In the genomic region with DNA sequence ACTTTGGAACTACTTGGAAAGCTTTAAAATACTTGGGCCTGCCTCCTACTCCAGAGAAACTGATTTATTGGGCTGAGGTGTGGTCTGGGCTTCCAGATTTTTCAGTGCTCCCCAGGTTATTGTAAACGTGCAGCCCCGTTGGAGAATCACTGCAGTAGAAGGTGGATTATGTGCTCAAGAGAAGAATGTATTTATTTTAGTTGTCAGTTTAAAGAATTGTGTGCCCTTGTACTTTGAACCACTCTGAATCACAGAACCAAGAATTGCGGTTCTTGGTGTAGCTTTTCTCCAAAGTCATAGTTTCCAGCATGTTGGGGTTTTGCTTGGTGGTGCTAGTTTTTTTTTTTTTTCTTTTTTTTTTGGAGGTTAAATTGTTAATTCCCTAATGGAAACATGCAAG, we compare ENCODE assay signal across 7 cellular contexts. TPM values are rescaled to one million over a fixed set of nuclear protein-coding genes. Genes with fewer than 3 reads are reported as not detected.
DNase-seq lines count a peak whose midpoint lies in the region; ATAC-seq and TF ChIP-seq lines count a peak whose summit lies in the region.

No MANE protein-coding gene starts in this region.

- CTCF ChIA-PET in HEK293 (lab: Yijun Ruan, JAX): interaction anchor here (0.6 to 1.0 kb wide), 3 partner anchors 84 to 450 kb away, joined by 3 to 7 read pairs (median 4); no protein-coding TSS in a partner anchor
- CTCF ChIA-PET in activated CD4-positive, alpha-beta memory T cell treated with anti-CD3 and anti-CD28 coated beads, Interleukin-2, amount 10 ng/mL, durations not matched to agents 7 days and 5 days (lab: Charles Lee): interaction anchor here (0.6 to 3.8 kb wide), 3 partner anchors 13 to 135 kb away, joined by 3 to 27 read pairs (median 3); a partner anchor contains a TSS

- H3K27ac ChIP-seq in HEK293 (ENCODE audit: extremely low read depth, low read depth, low read length): no peak overlapping the region

- H3K27me3 Mint-ChIP-seq in activated CD4-positive, alpha-beta memory T cell treated with anti-CD3 and anti-CD28 coated beads, Interleukin-2, amount 10 ng/mL, durations not matched to agents 7 days and 5 days: no peaks in the 10 kb centered on the region
- H3K27me3 Mint-ChIP-seq in stimulated activated memory B cell treated with anti-CD40 and anti-IgM and Interleukin-4, amounts not matched to agents 10 μg/mL and 1 μg/mL and 100 μg/mL, for 72 hours: no peaks in the 10 kb centered on the region

- peaks cover 15% of the 10 kb centered on the region for H3K9me3 Mint-ChIP-seq in activated CD4-positive, alpha-beta memory T cell treated with anti-CD3 and anti-CD28 coated beads, Interleukin-2, amount 10 ng/mL, durations not matched to agents 7 days and 5 days
- peaks cover 7% of the 10 kb centered on the region for H3K9me3 Mint-ChIP-seq in stimulated activated memory B cell treated with anti-CD40 and anti-IgM and Interleukin-4, amounts not matched to agents 10 μg/mL and 1 μg/mL and 100 μg/mL, for 72 hours

- H3K36me3 ChIP-seq in HEK293 (ENCODE audit: control insufficient read depth in 2 of 2, insufficient read depth in 1 of 2, low read length in 2 of 2) (peaks cover 7 to 43% of the 10 kb centered on the region in 2 experiments; a peak in 2 of 3 replicates), iPS-15b (ENCODE audit: control insufficient read depth, insufficient read depth, low read length) (peaks cover 10% of the 10 kb centered on the region)

- no peak for ATAC-seq in stimulated activated memory B cell treated with anti-CD40 and anti-IgM and Interleukin-4, amounts not matched to agents 10 μg/mL and 1 μg/mL and 100 μg/mL, for 72 hours
- ATAC-seq in HG03457 (IDR thresholded peaks at IDR 0.05; ENCODE audit: unreplicated experiment): no peak

- no peak for TF ChIP-seq POLR2A in erythroblast (IDR thresholded peaks at IDR 0.05; ENCODE audit: low read length)

- no peak for TF ChIP-seq CTCF in HEK293 (tag by site-specific recombination; IDR thresholded peaks at IDR 0.05)

- H3K4me3 ChIP-seq in HEK293 (ENCODE audit: low read depth, low read length) (peak overlapping the region; percentile 81), iPS-15b (ENCODE audit: low read depth, low read length) (peak overlapping the region; percentile 86)

- H3K36me3 Mint-ChIP-seq in activated CD4-positive, alpha-beta memory T cell treated with anti-CD3 and anti-CD28 coated beads, Interleukin-2, amount 10 ng/mL, durations not matched to agents 7 days and 5 days (ENCODE audit: low read depth): peaks cover 70% of the 10 kb centered on the region
- peaks cover 63% of the 10 kb centered on the region for H3K36me3 Mint-ChIP-seq in stimulated activated memory B cell treated with anti-CD40 and anti-IgM and Interleukin-4, amounts not matched to agents 10 μg/mL and 1 μg/mL and 100 μg/mL, for 72 hours

- H3K4me1 ChIP-seq in HEK293 (ENCODE audit: control insufficient read depth, insufficient read depth, low read length) (no peaks in the 10 kb centered on the region), iPS-15b (ENCODE audit: control insufficient read depth, insufficient read depth, low read length) (peaks cover 9% of the 10 kb centered on the region)

- H3K4me1 Mint-ChIP-seq in activated CD4-positive, alpha-beta memory T cell treated with anti-CD3 and anti-CD28 coated beads, Interleukin-2, amount 10 ng/mL, durations not matched to agents 7 days and 5 days: peaks cover 65% of the 10 kb centered on the region
- H3K4me1 Mint-ChIP-seq in stimulated activated memory B cell treated with anti-CD40 and anti-IgM and Interleukin-4, amounts not matched to agents 10 μg/mL and 1 μg/mL and 100 μg/mL, for 72 hours: peaks cover 63% of the 10 kb centered on the region

- peak overlapping the region; percentile 71 for H3K9ac ChIP-seq in iPS-15b (ENCODE audit: low read depth, low read length)

- peak overlapping the region; percentile 98 for H3K4me3 Mint-ChIP-seq in activated CD4-positive, alpha-beta memory T cell treated with anti-CD3 and anti-CD28 coated beads, Interleukin-2, amount 10 ng/mL, durations not matched to agents 7 days and 5 days
- H3K4me3 Mint-ChIP-seq in stimulated activated memory B cell treated with anti-CD40 and anti-IgM and Interleukin-4, amounts not matched to agents 10 μg/mL and 1 μg/mL and 100 μg/mL, for 72 hours: peak overlapping the region; percentile 97

- no peaks in the 10 kb centered on the region for H3K9me3 ChIP-seq in HEK293 (ENCODE audit: control insufficient read depth, insufficient read depth, low read depth, low read length)
- H3K9me3 ChIP-seq in iPS-15b (ENCODE audit: control insufficient read depth, insufficient read depth, low read length): peaks cover 6% of the 10 kb centered on the region

- POLR2A ChIA-PET in HEK293 (lab: Yijun Ruan, JAX): interaction anchor here (0.5 kb wide), 1 partner anchor 135 kb away, joined by 3 read pairs; no protein-coding TSS in a partner anchor
- POLR2A ChIA-PET in activated CD4-positive, alpha-beta memory T cell treated with anti-CD3 and anti-CD28 coated beads, Interleukin-2, amount 10 ng/mL, durations not matched to agents 7 days and 5 days (lab: Charles Lee): interaction anchor here (1.0 to 3.6 kb wide), 10 partner anchors 7 to 135 kb away, joined by 3 to 22 read pairs (median 8); no protein-coding TSS in a partner anchor

- no peak for DNase-seq in activated CD4-positive, alpha-beta memory T cell treated with anti-CD3 and anti-CD28 coated beads, Interleukin-2, amount 10 ng/mL, durations not matched to agents 7 days and 5 days
- DNase-seq in erythroblast (lab: John Stamatoyannopoulos, UW) (no peak), NCI-H2171 (lab: John Stamatoyannopoulos, UW) (no peak)

- peaks cover 6% of the 10 kb centered on the region for H3K27me3 ChIP-seq in iPS-15b (ENCODE audit: control insufficient read depth, insufficient read depth, low read length)

- peak overlapping the region; percentile 88 for H3K27ac Mint-ChIP-seq in activated CD4-positive, alpha-beta memory T cell treated with anti-CD3 and anti-CD28 coated beads, Interleukin-2, amount 10 ng/mL, durations not matched to agents 7 days and 5 days
- H3K27ac Mint-ChIP-seq in stimulated activated memory B cell treated with anti-CD40 and anti-IgM and Interleukin-4, amounts not matched to agents 10 μg/mL and 1 μg/mL and 100 μg/mL, for 72 hours: peak overlapping the region; percentile 82

TF ChIP-seq in HEK293, 187 proteins besides CTCF, POLR2A, EP300 and RAD21:
- TF ChIP-seq, protein P1, sequence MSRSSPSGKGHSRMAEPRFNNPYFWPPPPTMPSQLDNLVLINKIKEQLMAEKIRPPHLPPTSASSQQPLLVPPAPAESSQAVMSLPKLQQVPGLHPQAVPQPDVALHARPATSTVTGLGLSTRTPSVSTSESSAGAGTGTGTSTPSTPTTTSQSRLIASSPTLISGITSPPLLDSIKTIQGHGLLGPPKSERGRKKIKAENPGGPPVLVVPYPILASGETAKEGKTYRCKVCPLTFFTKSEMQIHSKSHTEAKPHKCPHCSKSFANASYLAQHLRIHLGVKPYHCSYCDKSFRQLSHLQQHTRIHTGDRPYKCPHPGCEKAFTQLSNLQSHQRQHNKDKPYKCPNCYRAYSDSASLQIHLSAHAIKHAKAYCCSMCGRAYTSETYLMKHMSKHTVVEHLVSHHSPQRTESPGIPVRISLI (tag by site-specific recombination; IDR thresholded peaks at IDR 0.05): peak; percentile 54
- TF ChIP-seq, protein P2, sequence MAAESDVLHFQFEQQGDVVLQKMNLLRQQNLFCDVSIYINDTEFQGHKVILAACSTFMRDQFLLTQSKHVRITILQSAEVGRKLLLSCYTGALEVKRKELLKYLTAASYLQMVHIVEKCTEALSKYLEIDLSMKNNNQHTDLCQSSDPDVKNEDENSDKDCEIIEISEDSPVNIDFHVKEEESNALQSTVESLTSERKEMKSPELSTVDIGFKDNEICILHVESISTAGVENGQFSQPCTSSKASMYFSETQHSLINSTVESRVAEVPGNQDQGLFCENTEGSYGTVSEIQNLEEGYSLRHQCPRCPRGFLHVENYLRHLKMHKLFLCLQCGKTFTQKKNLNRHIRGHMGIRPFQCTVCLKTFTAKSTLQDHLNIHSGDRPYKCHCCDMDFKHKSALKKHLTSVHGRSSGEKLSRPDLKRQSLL (tag by site-specific recombination; IDR thresholded peaks at IDR 0.05): no peak

RNA-seq across cellular contexts. Expression of a gene that starts 1.6 kb away (rescaled TPM):
- 10 to 100 TPM; 57.1 to 59.5 TPM for total RNA-seq in activated CD4-positive, alpha-beta memory T cell treated with anti-CD3 and anti-CD28 coated beads, Interleukin-2, amount 10 ng/mL, durations not matched to agents 7 days and 5 days

RNA-seq across cellular contexts. Expression of a gene that starts 42.9 kb away (rescaled TPM):
- total RNA-seq in activated CD4-positive, alpha-beta memory T cell treated with anti-CD3 and anti-CD28 coated beads, Interleukin-2, amount 10 ng/mL, durations not matched to agents 7 days and 5 days: under 1 TPM; 0.91 to 0.95 TPM
